ENCODE assay signal across 1 cellular context in genomic region chr1:45594412-45594811, GRCh38.
TF ChIP-seq lines count a peak whose summit lies in the region.

No MANE protein-coding gene starts in this region.

TF ChIP-seq in GM12878, 131 proteins besides CTCF, POLR2A, EP300 and RAD21:
- TF ChIP-seq ZBTB11 (CRISPR knock-in tag; IDR thresholded peaks at IDR 0.05): no peak
- no peak for TF ChIP-seq ESRRA (IDR thresholded peaks at IDR 0.05; ENCODE audit: low read length)
- TF ChIP-seq ZBTB33 (IDR thresholded peaks at IDR 0.05): no peak
- no peak for TF ChIP-seq NFYA (IDR thresholded peaks at IDR 0.05; ENCODE audit: borderline replicate concordance, low read depth, low read length)
- TF ChIP-seq REST (IDR thresholded peaks at IDR 0.05; ENCODE audit: low read depth, low read length): no peak
- TF ChIP-seq NR2C2 (IDR thresholded peaks at IDR 0.05; ENCODE audit: borderline replicate concordance, control insufficient read depth, insufficient read length, low read depth): no peak
- TF ChIP-seq, protein P1, sequence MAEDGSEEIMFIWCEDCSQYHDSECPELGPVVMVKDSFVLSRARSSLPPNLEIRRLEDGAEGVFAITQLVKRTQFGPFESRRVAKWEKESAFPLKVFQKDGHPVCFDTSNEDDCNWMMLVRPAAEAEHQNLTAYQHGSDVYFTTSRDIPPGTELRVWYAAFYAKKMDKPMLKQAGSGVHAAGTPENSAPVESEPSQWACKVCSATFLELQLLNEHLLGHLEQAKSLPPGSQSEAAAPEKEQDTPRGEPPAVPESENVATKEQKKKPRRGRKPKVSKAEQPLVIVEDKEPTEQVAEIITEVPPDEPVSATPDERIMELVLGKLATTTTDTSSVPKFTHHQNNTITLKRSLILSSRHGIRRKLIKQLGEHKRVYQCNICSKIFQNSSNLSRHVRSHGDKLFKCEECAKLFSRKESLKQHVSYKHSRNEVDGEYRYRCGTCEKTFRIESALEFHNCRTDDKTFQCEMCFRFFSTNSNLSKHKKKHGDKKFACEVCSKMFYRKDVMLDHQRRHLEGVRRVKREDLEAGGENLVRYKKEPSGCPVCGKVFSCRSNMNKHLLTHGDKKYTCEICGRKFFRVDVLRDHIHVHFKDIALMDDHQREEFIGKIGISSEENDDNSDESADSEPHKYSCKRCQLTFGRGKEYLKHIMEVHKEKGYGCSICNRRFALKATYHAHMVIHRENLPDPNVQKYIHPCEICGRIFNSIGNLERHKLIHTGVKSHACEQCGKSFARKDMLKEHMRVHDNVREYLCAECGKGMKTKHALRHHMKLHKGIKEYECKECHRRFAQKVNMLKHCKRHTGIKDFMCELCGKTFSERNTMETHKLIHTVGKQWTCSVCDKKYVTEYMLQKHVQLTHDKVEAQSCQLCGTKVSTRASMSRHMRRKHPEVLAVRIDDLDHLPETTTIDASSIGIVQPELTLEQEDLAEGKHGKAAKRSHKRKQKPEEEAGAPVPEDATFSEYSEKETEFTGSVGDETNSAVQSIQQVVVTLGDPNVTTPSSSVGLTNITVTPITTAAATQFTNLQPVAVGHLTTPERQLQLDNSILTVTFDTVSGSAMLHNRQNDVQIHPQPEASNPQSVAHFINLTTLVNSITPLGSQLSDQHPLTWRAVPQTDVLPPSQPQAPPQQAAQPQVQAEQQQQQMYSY (CRISPR knock-in tag; IDR thresholded peaks at IDR 0.05): no peak
- no peak for TF ChIP-seq MXI1 (IDR thresholded peaks at IDR 0.05; ENCODE audit: low read depth, low read length)
- TF ChIP-seq, protein P2, sequence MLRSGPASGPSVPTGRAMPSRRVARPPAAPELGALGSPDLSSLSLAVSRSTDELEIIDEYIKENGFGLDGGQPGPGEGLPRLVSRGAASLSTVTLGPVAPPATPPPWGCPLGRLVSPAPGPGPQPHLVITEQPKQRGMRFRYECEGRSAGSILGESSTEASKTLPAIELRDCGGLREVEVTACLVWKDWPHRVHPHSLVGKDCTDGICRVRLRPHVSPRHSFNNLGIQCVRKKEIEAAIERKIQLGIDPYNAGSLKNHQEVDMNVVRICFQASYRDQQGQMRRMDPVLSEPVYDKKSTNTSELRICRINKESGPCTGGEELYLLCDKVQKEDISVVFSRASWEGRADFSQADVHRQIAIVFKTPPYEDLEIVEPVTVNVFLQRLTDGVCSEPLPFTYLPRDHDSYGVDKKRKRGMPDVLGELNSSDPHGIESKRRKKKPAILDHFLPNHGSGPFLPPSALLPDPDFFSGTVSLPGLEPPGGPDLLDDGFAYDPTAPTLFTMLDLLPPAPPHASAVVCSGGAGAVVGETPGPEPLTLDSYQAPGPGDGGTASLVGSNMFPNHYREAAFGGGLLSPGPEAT (IDR thresholded peaks at IDR 0.05; ENCODE audit: low read depth): no peak
- no peak for TF ChIP-seq LARP7 (IDR thresholded peaks at IDR 0.05)
- no peak for TF ChIP-seq SREBF1 (IDR thresholded peaks at IDR 0.05; ENCODE audit: low read length)
- no peak for TF ChIP-seq SMARCA5 (IDR thresholded peaks at IDR 0.05)
- no peak for TF ChIP-seq IKZF2 (IDR thresholded peaks at IDR 0.05)
